ENCODE assay signal across 8 cellular contexts in the genomic region with DNA sequence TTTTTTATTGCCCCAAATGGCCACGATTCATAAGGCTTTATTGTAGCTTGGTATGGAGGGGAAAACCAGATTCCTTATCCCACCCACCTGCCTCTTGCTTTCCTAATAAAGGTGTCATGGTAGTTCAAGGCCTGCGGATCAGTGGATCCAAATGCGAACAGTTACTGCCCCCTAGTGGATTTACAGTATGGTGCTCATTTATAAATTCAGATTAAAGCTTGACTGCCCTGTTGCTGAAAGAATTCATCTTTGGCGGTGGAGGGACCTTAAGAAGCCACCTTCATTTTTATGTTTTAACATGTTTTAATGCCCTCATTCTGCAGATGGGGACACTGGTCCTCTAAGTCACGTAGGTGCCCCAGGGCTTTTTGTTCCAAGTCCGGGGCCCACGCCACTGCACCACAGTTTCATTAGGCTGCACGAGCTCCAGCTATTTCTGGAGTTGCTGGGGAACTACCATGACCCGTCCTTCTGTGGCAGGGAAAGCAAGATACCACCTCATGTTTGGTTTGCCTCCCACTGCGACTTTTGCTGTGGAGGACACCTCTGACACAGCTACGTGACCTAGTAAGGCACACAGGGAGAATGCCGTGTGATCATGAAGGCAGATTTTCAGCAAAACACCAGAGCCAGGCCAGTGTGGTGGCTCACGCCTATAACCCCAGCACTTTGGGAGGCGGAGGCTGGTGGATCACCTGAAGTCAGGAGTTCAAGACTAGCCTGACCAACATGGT. TPM values are rescaled to one million over a fixed set of nuclear protein-coding genes. Genes with fewer than 3 reads are reported as not detected.
A peak's percentile ranks its signal among the peaks of the same experiment; 100 is the strongest.
DNase-seq lines count a peak whose midpoint lies in the region; ATAC-seq and TF ChIP-seq lines count a peak whose summit lies in the region.

No MANE protein-coding gene starts in this region.

- TF ChIP-seq CTCF in GM20000 (IDR thresholded peaks at IDR 0.05; ENCODE audit: extremely low read depth, missing control alignments), result peak; percentile 62
- peak; percentile 77 to 86 (median 82) for TF ChIP-seq CTCF in prostate gland (IDR thresholded peaks at IDR 0.05)

- no peaks in the 10 kb centered on the region for H3K36me3 ChIP-seq in prostate gland

- peak overlapping the region; percentile 5 for H3K27ac Mint-ChIP-seq in activated CD4-positive, alpha-beta T cell treated with anti-CD3 and anti-CD28 coated beads, Interleukin-2, amount 10 ng/mL, durations not matched to agents 7 days and 5 days

- H3K4me1 Mint-ChIP-seq in activated CD4-positive, alpha-beta T cell treated with anti-CD3 and anti-CD28 coated beads, Interleukin-2, amount 10 ng/mL, durations not matched to agents 7 days and 5 days, result peaks cover 20% of the 10 kb centered on the region

- H3K27me3 Mint-ChIP-seq in activated CD4-positive, alpha-beta T cell treated with anti-CD3 and anti-CD28 coated beads, Interleukin-2, amount 10 ng/mL, durations not matched to agents 7 days and 5 days, result peaks cover 5% of the 10 kb centered on the region

- H3K36me3 Mint-ChIP-seq in activated CD4-positive, alpha-beta T cell treated with anti-CD3 and anti-CD28 coated beads, Interleukin-2, amount 10 ng/mL, durations not matched to agents 7 days and 5 days (ENCODE audit: low read depth), result peaks cover 3% of the 10 kb centered on the region

- no peaks in the 10 kb centered on the region for H3K9me3 Mint-ChIP-seq in activated CD4-positive, alpha-beta T cell treated with anti-CD3 and anti-CD28 coated beads, Interleukin-2, amount 10 ng/mL, durations not matched to agents 7 days and 5 days

- H3K9me3 ChIP-seq in prostate gland, result no peaks in the 10 kb centered on the region

- no peaks in the 10 kb centered on the region for H3K27me3 ChIP-seq in prostate gland (replicated peaks; ENCODE audit: insufficient read depth)

- no peak for ATAC-seq in GM18909 (IDR thresholded peaks at IDR 0.05; ENCODE audit: poor library complexity, unreplicated experiment)

- no peak for TF ChIP-seq POLR2A in prostate gland (IDR thresholded peaks at IDR 0.05)

- no peak overlapping the region for H3K4me3 Mint-ChIP-seq in activated CD4-positive, alpha-beta T cell treated with anti-CD3 and anti-CD28 coated beads, Interleukin-2, amount 10 ng/mL, durations not matched to agents 7 days and 5 days

- POLR2A ChIA-PET in activated CD4-positive, alpha-beta T cell treated with anti-CD3 and anti-CD28 coated beads, Interleukin-2, amount 10 ng/mL, durations not matched to agents 7 days and 5 days (lab: Charles Lee), result interaction anchor here (0.6 to 1.0 kb wide), 3 partner anchors 24 to 300 kb away, joined by 3 read pairs; no protein-coding TSS in a partner anchor

- DNase-seq in COLO668 (lab: John Stamatoyannopoulos, UW; ENCODE audit: unreplicated experiment) (peak; percentile 16), GM20000 (ENCODE audit: low spot score) (peak; percentile 63), NCI-H226 (peak; percentile 34), glomerular visceral epithelial cell (ENCODE audit: extremely low spot score) (peak; percentile 66), prostate gland (ENCODE audit: low spot score) (peak; percentile 49), GM19238 (ENCODE audit: insufficient read length, low spot score) (no peak)
- peak; percentile 66 for DNase-seq in activated CD4-positive, alpha-beta T cell treated with anti-CD3 and anti-CD28 coated beads, Interleukin-2, amount 10 ng/mL, durations not matched to agents 7 days and 5 days

- no peak overlapping the region for H3K27ac ChIP-seq in prostate gland

- intact Hi-C loops in prostate gland (cut with DNase I), result loop anchor here (5.0 kb wide), 3 partner anchors 211 to 361 kb away; no protein-coding TSS in a partner anchor

- H3K4me1 ChIP-seq in prostate gland (replicated peaks), result no peaks in the 10 kb centered on the region

- CTCF ChIA-PET in activated CD4-positive, alpha-beta T cell treated with anti-CD3 and anti-CD28 coated beads, Interleukin-2, amount 10 ng/mL, durations not matched to agents 7 days and 5 days (lab: Charles Lee), result interaction anchor here (0.6 to 4.5 kb wide), 30 partner anchors 8 to 375 kb away, joined by 3 to 46 read pairs (median 4); partner anchors contain the start of genes FEN1, INCENP and TMEM258

- H3K4me3 ChIP-seq in prostate gland, result no peak overlapping the region

- WGBS in prostate gland, result 42% methylated on average over 14 of the region's 14 CpGs

RNA-seq across cellular contexts. Expression of gene INCENP, which starts 15.6 kb away (rescaled TPM):
- 100 to 1,000 TPM; 200 to 204 TPM for total RNA-seq in activated CD4-positive, alpha-beta T cell treated with anti-CD3 and anti-CD28 coated beads, Interleukin-2, amount 10 ng/mL, durations not matched to agents 7 days and 5 days
- 10 to 100 TPM; 10.3 to 33.7 TPM for total RNA-seq in prostate gland

Comparison
In these comparisons a context has a peak if more than half of its experiments do, and no peak if none do; other contexts are left out.
1. RNA of gene INCENP, which starts 15.6 kb away (total RNA-seq): 200 to 204 TPM in activated CD4-positive, alpha-beta T cell treated with anti-CD3 and anti-CD28 coated beads, Interleukin-2, amount 10 ng/mL, durations not matched to agents 7 days and 5 days; 10.3 to 33.7 TPM in prostate gland; every median in the first group is over 4 times any median in the second.